ENCODE assay signal across 9 cellular contexts in genomic region chr13:79541426-79542049, GRCh38.
DNase-seq lines count a peak whose midpoint lies in the region; ATAC-seq and TF ChIP-seq lines count a peak whose summit lies in the region.
"Had no signal": no experiment of that assay in that cellular context is flagged by ENCODE, and none has a peak within 500 bp of the region (broad histone marks: within the 10 kb centered on the region; RNA-seq: fewer than 3 reads in every experiment).

No MANE protein-coding gene starts in this region.

- DNase-seq in AML-193 (lab: John Stamatoyannopoulos, UW) (peak; percentile 78), GM13977 (ENCODE audit: low spot score) (peak; percentile 14), NCI-H82 treated with DMSO at 0.1 percent for 48 hours (lab: John Stamatoyannopoulos, UW; ENCODE audit: unreplicated experiment) (peak; percentile 56), colonic mucosa (no peak), mesothelial cell of epicardium (ENCODE audit: low spot score in 2 of 2, unreplicated experiment in 2 of 2) (no peak), posterior cingulate gyrus (no peak)

- TF ChIP-seq CTCF in GM13977 (IDR thresholded peaks at IDR 0.05; ENCODE audit: extremely low read depth, insufficient read depth, missing control alignments): peak; percentile 65
- peak; percentile 85 for TF ChIP-seq CTCF in colonic mucosa (IDR thresholded peaks at IDR 0.05)
- TF ChIP-seq CTCF in mesothelial cell of epicardium (IDR thresholded peaks at IDR 0.05; ENCODE audit: unreplicated experiment): peak; percentile 97

- no peak overlapping the region for H3K9ac ChIP-seq in colonic mucosa (ENCODE audit: low read depth in 2 of 2, low read length in 2 of 2)

- no peak for TF ChIP-seq POLR2A in GM18505 (IDR thresholded peaks at IDR 0.05; ENCODE audit: borderline replicate concordance, extremely low read depth, insufficient read depth, insufficient read length)

- no peak overlapping the region for H3K27ac ChIP-seq in colonic mucosa

- no peaks in the 10 kb centered on the region for H3K4me1 ChIP-seq in colonic mucosa

- no peak overlapping the region for H3K4me3 Mint-ChIP-seq in mesothelial cell of epicardium
- H3K4me3 Mint-ChIP-seq: naive thymus-derived CD8-positive, alpha-beta T cell had no signal

- no peaks in the 10 kb centered on the region for H3K27me3 Mint-ChIP-seq in mesothelial cell of epicardium (ENCODE audit: low read depth)
- H3K27me3 Mint-ChIP-seq: naive thymus-derived CD8-positive, alpha-beta T cell had no signal

- no peaks in the 10 kb centered on the region for H3K9me3 Mint-ChIP-seq in mesothelial cell of epicardium
- H3K9me3 Mint-ChIP-seq: naive thymus-derived CD8-positive, alpha-beta T cell had no signal

- H3K36me3 Mint-ChIP-seq in mesothelial cell of epicardium: peaks cover 9% of the 10 kb centered on the region
- H3K36me3 Mint-ChIP-seq: naive thymus-derived CD8-positive, alpha-beta T cell had no signal

- peak; percentile 88 for ATAC-seq in HG03378 (IDR thresholded peaks at IDR 0.05; ENCODE audit: unreplicated experiment)
- ATAC-seq in GM18505 (IDR thresholded peaks at IDR 0.05; ENCODE audit: unreplicated experiment): no peak

- peaks cover 4% of the 10 kb centered on the region for H3K4me1 Mint-ChIP-seq in mesothelial cell of epicardium
- H3K4me1 Mint-ChIP-seq: naive thymus-derived CD8-positive, alpha-beta T cell had no signal

- H3K27me3 ChIP-seq in colonic mucosa: no peaks in the 10 kb centered on the region

- no peaks in the 10 kb centered on the region for H3K9me3 ChIP-seq in colonic mucosa

- H3K36me3 ChIP-seq in colonic mucosa: no peaks in the 10 kb centered on the region

- intact Hi-C loops in colonic mucosa (cut with DNase I): no loop called here
- intact Hi-C loops in posterior cingulate gyrus (cut with DNase I): loop anchor here (1.0 kb wide), 1 partner anchor 117 kb away; no protein-coding TSS in a partner anchor

- in situ Hi-C loops in GM13977 (cut with MboI; ENCODE audit: low pct_unique_long_range_greater_than_20kb, low sequenced_read_pairs, unreplicated experiment): no loop called here

- H3K4me3 ChIP-seq in colonic mucosa: no peak overlapping the region

- no peak overlapping the region for H3K27ac Mint-ChIP-seq in mesothelial cell of epicardium
- H3K27ac Mint-ChIP-seq: naive thymus-derived CD8-positive, alpha-beta T cell had no signal

Comparison
In these comparisons a context has a peak if more than half of its experiments do, and no peak if none do; other contexts are left out.
1. DNase-seq: peak in AML-193 (2 of 2), GM13977 (single experiment) and NCI-H82 treated with DMSO at 0.1 percent for 48 hours (single experiment); none in colonic mucosa (single experiment), mesothelial cell of epicardium (0 of 2) and posterior cingulate gyrus (0 of 10).
2. Peak in every context shown above with its lines, with median percentiles within 50 percentile points of each other: CTCF ChIP-seq.